15 cellular contexts compared by ENCODE assay signal in the genomic region with DNA sequence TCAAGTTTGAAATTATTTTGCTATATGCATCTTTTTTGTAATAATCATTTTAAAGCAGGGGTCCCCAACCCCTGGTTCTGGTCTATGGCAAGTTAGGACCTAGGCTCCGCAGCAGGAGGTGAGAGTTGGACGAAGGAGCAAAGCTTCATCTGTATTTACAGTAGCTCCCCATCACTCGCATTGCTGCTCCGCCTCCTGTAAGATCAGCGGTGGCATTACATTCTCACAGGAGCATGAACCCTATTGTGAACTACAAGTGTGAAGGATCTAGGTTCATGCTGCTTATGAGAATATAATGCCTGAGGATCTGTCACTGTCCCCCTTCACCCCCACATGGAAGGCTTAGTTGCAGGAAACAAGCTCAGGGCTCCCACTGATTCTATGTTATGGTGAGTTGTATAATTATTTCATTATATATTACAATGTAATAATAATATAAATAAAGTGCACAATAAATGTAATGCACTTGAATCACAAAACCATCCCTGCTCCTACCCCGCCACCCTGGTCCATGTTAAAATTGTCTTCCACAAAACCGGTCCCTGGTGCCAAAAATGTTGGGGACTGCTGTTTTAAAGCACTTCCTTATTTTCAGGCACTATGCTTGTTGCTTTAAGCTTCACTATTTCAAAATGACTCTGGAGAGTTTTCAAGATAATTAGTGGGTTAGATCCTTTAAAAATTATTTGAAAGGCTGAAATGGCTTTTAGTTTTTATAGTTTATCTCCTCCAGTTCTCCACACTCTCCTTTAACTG.
"Had no signal": no experiment of that assay in that cellular context is flagged by ENCODE, and none has a peak within 500 bp of the region (broad histone marks: within the 10 kb centered on the region; RNA-seq: fewer than 3 reads in every experiment).

No MANE protein-coding gene starts in this region.

- H3K4me3 ChIP-seq: left ventricle myocardium inferior, ovary, suprapubic skin had no signal

- ATAC-seq: activated CD8-positive, alpha-beta T cell treated with anti-CD3 and anti-CD28 coated beads for 36 hours; activated T-cell treated with anti-CD3 and anti-CD28 coated beads, Interleukin-2, amount 50 U/mL, for 72 hours; stimulated activated naive CD8-positive, alpha-beta T cell treated with anti-CD3 and anti-CD28 coated beads, Interleukin-15, Interleukin-2, amounts not matched to agents 100 U/mL and 50 U/mL, for 24 hours had no signal

- H3K9me3 ChIP-seq: left ventricle myocardium inferior, ovary, suprapubic skin had no signal

- H3K4me3 Mint-ChIP-seq: activated CD8-positive, alpha-beta T cell treated with anti-CD3 and anti-CD28 coated beads for 36 hours; activated T-cell treated with anti-CD3 and anti-CD28 coated beads, Interleukin-2, amount 50 U/mL, for 72 hours; neural crest cell; type B pancreatic cell had no signal

- H3K36me3 ChIP-seq: left ventricle myocardium inferior, ovary, suprapubic skin had no signal

- H3K27me3 ChIP-seq: ovary, suprapubic skin had no signal

- H3K4me1 Mint-ChIP-seq: neural crest cell had no signal

- H3K27ac ChIP-seq: left ventricle myocardium inferior, ovary, suprapubic skin had no signal

- DNase-seq: activated CD8-positive, alpha-beta memory T cell treated with anti-CD3 and anti-CD28 coated beads, Interleukin-2, amount 50 U/mL, for 4 hours; activated CD8-positive, alpha-beta T cell treated with anti-CD3 and anti-CD28 coated beads for 36 hours; activated T-cell treated with anti-CD3 and anti-CD28 coated beads, Interleukin-2, amount 50 U/mL, for 72 hours; aorta; foreskin melanocyte; head of caudate nucleus; islet precursor cell; left ventricle myocardium inferior; mesendoderm; ovary; stimulated activated CD4-positive, alpha-beta T cell treated with anti-CD3 and anti-CD28 coated beads, Interleukin-2, amount 100 ng/mL, for 48 hours; stimulated activated naive CD8-positive, alpha-beta T cell treated with anti-CD3 and anti-CD28 coated beads, Interleukin-15, Interleukin-2, amounts not matched to agents 100 U/mL and 50 U/mL, for 24 hours had no signal

- H3K9me3 Mint-ChIP-seq: activated CD8-positive, alpha-beta T cell treated with anti-CD3 and anti-CD28 coated beads for 36 hours had no signal

- H3K27ac Mint-ChIP-seq: activated CD8-positive, alpha-beta T cell treated with anti-CD3 and anti-CD28 coated beads for 36 hours; activated T-cell treated with anti-CD3 and anti-CD28 coated beads, Interleukin-2, amount 50 U/mL, for 72 hours; type B pancreatic cell had no signal

- H3K4me1 ChIP-seq: left ventricle myocardium inferior had no signal

- H3K36me3 Mint-ChIP-seq: type B pancreatic cell had no signal
